9 cellular contexts compared by ENCODE assay signal in genomic region chr4:87521757-87522374, GRCh38. TPM values are rescaled to one million over a fixed set of nuclear protein-coding genes. Genes with fewer than 3 reads are reported as not detected.
DNase-seq lines count a peak whose midpoint lies in the region; TF ChIP-seq lines count a peak whose summit lies in the region.
"Had no signal": no experiment of that assay in that cellular context is flagged by ENCODE, and none has a peak within 500 bp of the region (broad histone marks: within the 10 kb centered on the region; RNA-seq: fewer than 3 reads in every experiment).

No MANE protein-coding gene starts in this region.

- no peak overlapping the region for H2BK5ac ChIP-seq in neuronal stem cell (ENCODE audit: low read length)

- peak overlapping the region; percentile 8 for H3K4me2 ChIP-seq in fibroblast of lung (ENCODE audit: extremely low read depth, insufficient read depth, low read length)
- no peak overlapping the region for H3K4me2 ChIP-seq in neuronal stem cell (ENCODE audit: insufficient read depth, low read length, poor library complexity, severe bottlenecking)

- H3K36me3 Mint-ChIP-seq in HFFc6 (ENCODE audit: low read depth): peaks cover 9% of the 10 kb centered on the region
- no peaks in the 10 kb centered on the region for H3K36me3 Mint-ChIP-seq in activated CD4-positive, alpha-beta memory T cell treated with anti-CD3 and anti-CD28 coated beads, Interleukin-2, amount 10 ng/mL, durations not matched to agents 7 days and 5 days (ENCODE audit: low read depth)

- no peak overlapping the region for H3K4me3 Mint-ChIP-seq in HFFc6
- H3K4me3 Mint-ChIP-seq in activated CD4-positive, alpha-beta memory T cell treated with anti-CD3 and anti-CD28 coated beads, Interleukin-2, amount 10 ng/mL, durations not matched to agents 7 days and 5 days: no peak overlapping the region

- in situ Hi-C loops in ACHN (cut with HindIII; ENCODE audit: low pct_ligation_motif_present, low pct_unique_long_range_greater_than_20kb, low sequenced_read_pairs): no loop called here

- H3K9me3 Mint-ChIP-seq in HFFc6: peaks cover 10% of the 10 kb centered on the region; the same call in 1 of the 2 replicates
- H3K9me3 Mint-ChIP-seq in activated CD4-positive, alpha-beta memory T cell treated with anti-CD3 and anti-CD28 coated beads, Interleukin-2, amount 10 ng/mL, durations not matched to agents 7 days and 5 days: peaks cover 13% of the 10 kb centered on the region

- peak overlapping the region; percentile 5; the same call in 1 of the 2 replicates for H3K27ac Mint-ChIP-seq in HFFc6
- H3K27ac Mint-ChIP-seq in activated CD4-positive, alpha-beta memory T cell treated with anti-CD3 and anti-CD28 coated beads, Interleukin-2, amount 10 ng/mL, durations not matched to agents 7 days and 5 days: no peak overlapping the region

- H3K23ac ChIP-seq in neuronal stem cell (ENCODE audit: low read depth, low read length, poor library complexity): no peak overlapping the region

- no peak overlapping the region for H2BK12ac ChIP-seq in neuronal stem cell (ENCODE audit: low read length)

- no peak overlapping the region for H4K91ac ChIP-seq in neuronal stem cell (ENCODE audit: low read depth, low read length, poor library complexity)

- H3K4me1 Mint-ChIP-seq in HFFc6 (ENCODE audit: low read depth): peaks cover 30% of the 10 kb centered on the region
- no peaks in the 10 kb centered on the region for H3K4me1 Mint-ChIP-seq in activated CD4-positive, alpha-beta memory T cell treated with anti-CD3 and anti-CD28 coated beads, Interleukin-2, amount 10 ng/mL, durations not matched to agents 7 days and 5 days

- H2BK120ac ChIP-seq in neuronal stem cell (ENCODE audit: low read depth, low read length): no peak overlapping the region

- H3K4me3 ChIP-seq in fibroblast of lung (replicated peaks in 1 of 4; ENCODE audit: control extremely low read depth in 1 of 4, insufficient read depth in 1 of 4, low read depth in 3 of 4, low read length in 4 of 4): no peak overlapping the region
- H3K4me3 ChIP-seq in thyroid gland (replicated peaks in 1 of 3): no peak overlapping the region
- H3K4me3 ChIP-seq in neuronal stem cell (ENCODE audit: low read length in 2 of 2): no peak overlapping the region
- H3K4me3 ChIP-seq: SK-N-MC had no signal

- CTCF ChIA-PET in activated CD4-positive, alpha-beta memory T cell treated with anti-CD3 and anti-CD28 coated beads, Interleukin-2, amount 10 ng/mL, durations not matched to agents 7 days and 5 days (lab: Charles Lee): no interaction called here

- intact Hi-C loops in thyroid gland (cut with DNase I): no loop called here

- no peaks in the 10 kb centered on the region for H3K79me2 ChIP-seq in fibroblast of lung (ENCODE audit: control insufficient read depth, insufficient read depth, low read length)

- H2AFZ ChIP-seq in fibroblast of lung (ENCODE audit: low read length) (no peak overlapping the region), neuronal stem cell (ENCODE audit: low read length) (no peak overlapping the region)

- TF ChIP-seq POLR2A in thyroid gland (IDR thresholded peaks at IDR 0.05): no peak

- H2BK15ac ChIP-seq in neuronal stem cell (ENCODE audit: low read length): no peak overlapping the region

- TF ChIP-seq CTCF in HFFc6 (IDR thresholded peaks at IDR 0.05) (no peak), fibroblast of lung (conservative IDR thresholded peaks at IDR 0.05 in 1 of 2, IDR thresholded peaks at IDR 0.05 in 1 of 2; ENCODE audit: low read depth in 1 of 2, low read length in 2 of 2) (no peak), thyroid gland (IDR thresholded peaks at IDR 0.05) (no peak)

- H3K18ac ChIP-seq in neuronal stem cell (ENCODE audit: low read length): no peak overlapping the region

- H3K27me3 Mint-ChIP-seq in HFFc6 (ENCODE audit: insufficient read depth): no peaks in the 10 kb centered on the region
- peaks cover 3% of the 10 kb centered on the region for H3K27me3 Mint-ChIP-seq in activated CD4-positive, alpha-beta memory T cell treated with anti-CD3 and anti-CD28 coated beads, Interleukin-2, amount 10 ng/mL, durations not matched to agents 7 days and 5 days

- H2AK5ac ChIP-seq in neuronal stem cell (ENCODE audit: low read depth, low read length): no peak overlapping the region

- WGBS in thyroid gland, 2 donors: 49 to 66% methylated on average over 3 of the region's 3 CpGs
- WGBS in neuronal stem cell (ENCODE audit: extremely low coverage in 2 of 2, insufficient read length in 2 of 2, insufficient replicate concordance in 1 of 2), 2 donors: no CpG with 5 or more reads among the region's 3 CpGs

- H3K9ac ChIP-seq in fibroblast of lung (ENCODE audit: insufficient read depth, low read length) (no peak overlapping the region), neuronal stem cell (ENCODE audit: low read depth, low read length, poor library complexity) (no peak overlapping the region)

- H3K14ac ChIP-seq in neuronal stem cell (ENCODE audit: low read length): no peak overlapping the region

- DNase-seq in HFFc6 (peak; percentile 25), NCI-H2171 treated with DMSO at 0.1 percent for 48 hours (lab: John Stamatoyannopoulos, UW) (peak; percentile 89), fibroblast of lung (ENCODE audit: low read depth in 2 of 2) (peak; percentile 65 to 78), thyroid gland (no peak), NOMO-1 treated with dmso at 0.1 percent for 144 hours (lab: John Stamatoyannopoulos, UW; ENCODE audit: unreplicated experiment) (no peak), neuronal stem cell (ENCODE audit: low spot score) (no peak), ACHN (no peak)
- no peak for DNase-seq in activated CD4-positive, alpha-beta memory T cell treated with anti-CD3 and anti-CD28 coated beads, Interleukin-2, amount 10 ng/mL, durations not matched to agents 7 days and 5 days

- no peak overlapping the region for H4K8ac ChIP-seq in neuronal stem cell (ENCODE audit: low read depth, low read length)

- H4K20me1 ChIP-seq in fibroblast of lung (ENCODE audit: control insufficient read depth, extremely low read depth, insufficient read depth, low read length): no peaks in the 10 kb centered on the region

- H3K9me3 ChIP-seq in fibroblast of lung (ENCODE audit: control insufficient read depth, insufficient read depth, low read depth, low read length) (no peaks in the 10 kb centered on the region), thyroid gland (no peaks in the 10 kb centered on the region), neuronal stem cell (replicated peaks in 1 of 2; ENCODE audit: control insufficient read depth in 2 of 2, insufficient read depth in 1 of 2, low read depth in 1 of 2, low read length in 2 of 2) (peaks cover 0 to 12% of the 10 kb centered on the region in 2 donors)

- H3K4ac ChIP-seq in neuronal stem cell (ENCODE audit: low read length): no peak overlapping the region

- H3K27me3 ChIP-seq in fibroblast of lung (ENCODE audit: control insufficient read depth, insufficient read depth, low read length) (no peaks in the 10 kb centered on the region), thyroid gland (no peaks in the 10 kb centered on the region), neuronal stem cell (ENCODE audit: control insufficient read depth in 3 of 3, insufficient read depth in 3 of 3, low read depth in 1 of 3, low read length in 3 of 3) (peaks cover 0 to 8% (median 0%) of the 10 kb centered on the region in 3 experiments)

- H3K79me1 ChIP-seq in neuronal stem cell (ENCODE audit: low read depth, low read length): no peaks in the 10 kb centered on the region

- H3K4me1 ChIP-seq in fibroblast of lung (ENCODE audit: control insufficient read depth, extremely low read depth, insufficient read depth, low read length) (no peaks in the 10 kb centered on the region), thyroid gland (peaks cover 11 to 26% of the 10 kb centered on the region in 2 donors), neuronal stem cell (ENCODE audit: control insufficient read depth in 2 of 2, insufficient read depth in 1 of 2, low read depth in 1 of 2, low read length in 2 of 2) (peaks cover 2 to 26% of the 10 kb centered on the region in 2 donors)

- POLR2A ChIA-PET in activated CD4-positive, alpha-beta memory T cell treated with anti-CD3 and anti-CD28 coated beads, Interleukin-2, amount 10 ng/mL, durations not matched to agents 7 days and 5 days (lab: Charles Lee): no interaction called here

- H3K36me3 ChIP-seq in fibroblast of lung (ENCODE audit: control insufficient read depth, insufficient read depth, low read length) (no peaks in the 10 kb centered on the region), thyroid gland (no peaks in the 10 kb centered on the region), neuronal stem cell (replicated peaks in 1 of 2; ENCODE audit: control insufficient read depth in 2 of 2, insufficient read depth in 2 of 2, low read length in 2 of 2) (no peaks in the 10 kb centered on the region)

- H3K27ac ChIP-seq in fibroblast of lung (ENCODE audit: insufficient read depth, low read length): no peak overlapping the region
- peak overlapping the region; percentile 65 to 84 (median 73) for H3K27ac ChIP-seq in thyroid gland
- no peak overlapping the region for H3K27ac ChIP-seq in neuronal stem cell (replicated peaks; ENCODE audit: low read length)
- H3K27ac ChIP-seq: SK-N-MC had no signal

RNA-seq across cellular contexts. Expression of gene SPARCL1, which starts 7.3 kb away (rescaled TPM):
- total RNA-seq in HFFc6 (2021; fragmentation: NEBNext Ultra II Directional; extraction: Animal tissue kit (Norgen Biotek cat#: 25700)): not detected
- total RNA-seq in fibroblast of lung (2.3 and 4.1 TPM in 2 replicates), thyroid gland (100 to 1,000 TPM; 234 to 569 (median 391) TPM)
- polyA plus RNA-seq in fibroblast of lung: 0.64 and 0.70 TPM in 2 replicates
- 0.36 and 0.37 TPM in 2 replicates for polyA plus RNA-seq in fibroblast of lung (2012)
- not detected in 2 replicates for polyA minus RNA-seq in fibroblast of lung (ENCODE audit: low replicate concordance)
- total RNA-seq in activated CD4-positive, alpha-beta memory T cell treated with anti-CD3 and anti-CD28 coated beads, Interleukin-2, amount 10 ng/mL, durations not matched to agents 7 days and 5 days: not detected
- polyA plus RNA-seq in neuronal stem cell (2013, experiment 1 of 2): 0.01 TPM
- 0.08 TPM for polyA plus RNA-seq in neuronal stem cell (2013, experiment 2 of 2)

Comparison
In these comparisons a context has a peak if more than half of its experiments do, and no peak if none do; other contexts are left out.
1. DNase-seq: peak in HFFc6 (single experiment), NCI-H2171 treated with DMSO at 0.1 percent for 48 hours (single experiment) and fibroblast of lung (2 of 2); none in thyroid gland (0 of 2), activated CD4-positive, alpha-beta memory T cell treated with anti-CD3 and anti-CD28 coated beads, Interleukin-2, amount 10 ng/mL, durations not matched to agents 7 days and 5 days (single experiment), NOMO-1 treated with dmso at 0.1 percent for 144 hours (single experiment), neuronal stem cell (single experiment) and ACHN (single experiment).
2. H3K27ac ChIP-seq: peak in thyroid gland (3 of 3); none in fibroblast of lung (single experiment) and neuronal stem cell (single experiment).
3. RNA of gene SPARCL1, which starts 7.3 kb away (total RNA-seq): 234 to 569 TPM in thyroid gland; 2.3 to 4.1 TPM in fibroblast of lung, not detected in HFFc6 and not detected in activated CD4-positive, alpha-beta memory T cell treated with anti-CD3 and anti-CD28 coated beads, Interleukin-2, amount 10 ng/mL, durations not matched to agents 7 days and 5 days; every median in the first group is over 10 times any median in the second.